Comparison of ENCODE assay signal across 11 cellular contexts in genomic region chr20:62236997-62237771, GRCh38. TPM values are rescaled to one million over a fixed set of nuclear protein-coding genes. Genes with fewer than 3 reads are reported as not detected.
DNase-seq lines count a peak whose midpoint lies in the region; ATAC-seq, FAIRE-seq and TF ChIP-seq lines count a peak whose summit lies in the region.
"Had no signal": no experiment of that assay in that cellular context is flagged by ENCODE, and none has a peak within 500 bp of the region (broad histone marks: within the 10 kb centered on the region; RNA-seq: fewer than 3 reads in every experiment).

No MANE protein-coding gene starts in this region.

- H3K36me3 Mint-ChIP-seq in CD4-positive, alpha-beta memory T cell: peaks cover 8 to 10% of the 10 kb centered on the region in 2 donors

- peak overlapping the region in 7 of 8 donors; percentile 71 to 88 (median 78) for H3K4me3 Mint-ChIP-seq in CD4-positive, alpha-beta memory T cell

- CTCF ChIA-PET in CD4-positive, alpha-beta memory T cell (lab: Charles Lee; ENCODE audit: partially characterized antibody): no interaction called here

- no peak for TF ChIP-seq CTCF in MM.1S (IDR thresholded peaks at IDR 0.05; ENCODE audit: low read length)
- TF ChIP-seq CTCF in osteoblast (IDR thresholded peaks at IDR 0.05; ENCODE audit: extremely low read depth, low read depth, low read length): no peak

- no peak for FAIRE-seq in HTR-8/SVneo (lab: Jason Lieb, UNC)

- peak overlapping the region; percentile 69 for H3K27ac ChIP-seq in CD4-positive, alpha-beta memory T cell (ENCODE audit: low read depth, low read length)
- no peak overlapping the region for H3K27ac ChIP-seq in MM.1S (ENCODE audit: low read length)
- peak overlapping the region; percentile 51 for H3K27ac ChIP-seq in effector memory CD4-positive, alpha-beta T cell (ENCODE audit: insufficient read depth, low read length, poor library complexity, severe bottlenecking)
- H3K27ac ChIP-seq in osteoblast (ENCODE audit: low read depth, low read length): no peak overlapping the region
- H3K27ac ChIP-seq: brain microvascular endothelial cell had no signal

- H4K20me1 ChIP-seq in MM.1S (ENCODE audit: insufficient read depth, low read length) (no peaks in the 10 kb centered on the region), osteoblast (ENCODE audit: insufficient read depth, low read length) (peaks cover 28% of the 10 kb centered on the region)

- peaks cover 22 to 43% (median 32%) of the 10 kb centered on the region in 4 donors for H3K4me1 Mint-ChIP-seq in CD4-positive, alpha-beta memory T cell

- no peaks in the 10 kb centered on the region for H3K9me2 ChIP-seq in MM.1S (replicated peaks; ENCODE audit: insufficient read depth, low read length)

- no peaks in the 10 kb centered on the region for H3F3A ChIP-seq in MM.1S (ENCODE audit: insufficient read depth, low read length)

- no peaks in the 10 kb centered on the region for H3K27me3 ChIP-seq in CD4-positive, alpha-beta memory T cell (ENCODE audit: insufficient read depth, low read length)
- peaks cover 34% of the 10 kb centered on the region for H3K27me3 ChIP-seq in MM.1S (replicated peaks; ENCODE audit: insufficient read depth, low read length)
- H3K27me3 ChIP-seq in effector memory CD4-positive, alpha-beta T cell (replicated peaks; ENCODE audit: control insufficient read depth, insufficient read depth, low read length, poor library complexity, severe bottlenecking): no peaks in the 10 kb centered on the region
- H3K27me3 ChIP-seq in osteoblast (ENCODE audit: insufficient read depth, low read length): no peaks in the 10 kb centered on the region
- H3K27me3 ChIP-seq: brain microvascular endothelial cell had no signal

- peaks cover 0 to 7% of the 10 kb centered on the region in 2 donors for H3K27me3 Mint-ChIP-seq in CD4-positive, alpha-beta memory T cell

- H3K9me3 ChIP-seq in CD4-positive, alpha-beta memory T cell (ENCODE audit: control insufficient read depth in 1 of 2, low read length in 2 of 2): no peaks in the 10 kb centered on the region
- no peaks in the 10 kb centered on the region for H3K9me3 ChIP-seq in MM.1S (replicated peaks; ENCODE audit: insufficient read depth, low read length)
- H3K9me3 ChIP-seq in effector memory CD4-positive, alpha-beta T cell (ENCODE audit: control insufficient read depth, low read length): no peaks in the 10 kb centered on the region
- no peaks in the 10 kb centered on the region for H3K9me3 ChIP-seq in osteoblast (ENCODE audit: low read depth, low read length)
- H3K9me3 ChIP-seq: gastroesophageal sphincter had no signal

- POLR2A ChIA-PET in CD4-positive, alpha-beta memory T cell (lab: Charles Lee; ENCODE audit: partially characterized antibody): interaction anchor here (1.0 to 2.1 kb wide), 5 partner anchors 54 to 171 kb away, joined by 3 to 10 read pairs (median 5); partner anchors contain the start of genes ADRM1, MTG2, RPS21 and TAF4

- no peaks in the 10 kb centered on the region for H3K36me3 ChIP-seq in CD4-positive, alpha-beta memory T cell (ENCODE audit: insufficient read depth, low read length)
- no peaks in the 10 kb centered on the region for H3K36me3 ChIP-seq in MM.1S (replicated peaks; ENCODE audit: insufficient read depth, low read length)
- H3K36me3 ChIP-seq in effector memory CD4-positive, alpha-beta T cell (ENCODE audit: control insufficient read depth, insufficient read depth, low read length): peaks cover under 1% of the 10 kb centered on the region
- peaks cover 9% of the 10 kb centered on the region for H3K36me3 ChIP-seq in osteoblast (ENCODE audit: insufficient read depth, low read length)
- H3K36me3 ChIP-seq: brain microvascular endothelial cell had no signal

- peaks cover 35% of the 10 kb centered on the region for H3K79me2 ChIP-seq in MM.1S (ENCODE audit: low read length)
- peaks cover 36% of the 10 kb centered on the region for H3K79me2 ChIP-seq in osteoblast (ENCODE audit: insufficient read depth, low read length)

- H3K9ac ChIP-seq in MM.1S (ENCODE audit: low read length): 0 out of 2 replicates have a peak overlapping the region, but pooled peaks have one; percentile 6

- peak overlapping the region; percentile 67 for H2AFZ ChIP-seq in MM.1S (ENCODE audit: low read length)
- H2AFZ ChIP-seq in osteoblast (ENCODE audit: low read length): no peak overlapping the region

- DNase-seq in CD4-positive, alpha-beta memory T cell: peak in 1 of 5 donors; percentile 30
- no peak for DNase-seq in MM.1S
- no peak for DNase-seq in effector memory CD4-positive, alpha-beta T cell
- DNase-seq in osteoblast (ENCODE audit: insufficient read length, low spot score, missing footprints): no peak
- DNase-seq in HTR-8/SVneo (ENCODE audit: insufficient read length, low spot score): no peak
- DNase-seq in activated gamma-delta T cell treated with Interleukin-2 at 50 U/mL for 16 hours: no peak
- DNase-seq in GM19238 (ENCODE audit: insufficient read length, low spot score): no peak

- no peak for ATAC-seq in HG03139 (IDR thresholded peaks at IDR 0.05; ENCODE audit: unreplicated experiment)

- intact Hi-C loops in CD4-positive, alpha-beta memory T cell (cut with micrococcal nuclease): loop anchor here (5.0 kb wide), 1 partner anchor 170 kb away; the partner anchor contains the start of gene TAF4

- H3K4me2 ChIP-seq in MM.1S (ENCODE audit: low read depth, low read length) (peak overlapping the region; percentile 81; the same call in 1 of the 2 replicates), osteoblast (ENCODE audit: insufficient read depth, low read length) (peak overlapping the region; percentile 94)

- H3K9me3 Mint-ChIP-seq in CD4-positive, alpha-beta memory T cell: no peaks in the 10 kb centered on the region

- H3K4me1 ChIP-seq in CD4-positive, alpha-beta memory T cell (ENCODE audit: insufficient read depth, low read length): peaks cover 33% of the 10 kb centered on the region
- H3K4me1 ChIP-seq in MM.1S (ENCODE audit: low read length) (peaks cover 9% of the 10 kb centered on the region; the same call in 1 of the 2 replicates), osteoblast (ENCODE audit: insufficient read depth, low read length) (peaks cover 3% of the 10 kb centered on the region)
- H3K4me1 ChIP-seq in effector memory CD4-positive, alpha-beta T cell (ENCODE audit: control insufficient read depth, insufficient read depth, low read length, poor library complexity, severe bottlenecking): peaks cover 8% of the 10 kb centered on the region

- H3K4me3 ChIP-seq in CD4-positive, alpha-beta memory T cell (ENCODE audit: low read length in 2 of 2): peak overlapping the region in 1 of 2 donors; percentile 6
- peak overlapping the region; percentile 39; the same call in 1 of the 2 replicates for H3K4me3 ChIP-seq in MM.1S (ENCODE audit: low read length)
- H3K4me3 ChIP-seq in effector memory CD4-positive, alpha-beta T cell (ENCODE audit: insufficient read depth, low read depth, low read length, poor library complexity, severe bottlenecking): no peak overlapping the region
- H3K4me3 ChIP-seq in osteoblast (ENCODE audit: insufficient read depth, low read length): peak overlapping the region; percentile 83

- peak overlapping the region in 6 of 7 donors; percentile 84 to 97 (median 94) for H3K27ac Mint-ChIP-seq in CD4-positive, alpha-beta memory T cell

RNA-seq across cellular contexts. Expression of gene OSBPL2, which starts 1.1 kb away (rescaled TPM):
- total RNA-seq in CD4-positive, alpha-beta memory T cell: 10 to 100 TPM; 76.2 to 84.4 TPM
- polyA plus RNA-seq in CD4-positive, alpha-beta memory T cell: 10 to 100 TPM; 14.8 to 22.0 TPM
- total RNA-seq in osteoblast: 35.8 and 39.8 TPM in 2 replicates

RNA-seq across cellular contexts. Expression of gene HRH3, which starts 17.1 kb away (rescaled TPM):
- total RNA-seq in CD4-positive, alpha-beta memory T cell: not detected
- not detected for polyA plus RNA-seq in CD4-positive, alpha-beta memory T cell
- not detected in 2 replicates for total RNA-seq in osteoblast
- total RNA-seq: gastroesophageal sphincter, LHCN-M2 had no signal

RNA-seq across cellular contexts. Expression of gene MTG2, which starts 54.4 kb away (rescaled TPM):
- 10 to 100 TPM; 48.5 to 50.7 TPM for total RNA-seq in CD4-positive, alpha-beta memory T cell
- polyA plus RNA-seq in CD4-positive, alpha-beta memory T cell: 10 to 100 TPM; 15.9 to 23.9 TPM
- 22.1 and 25.0 TPM in 2 replicates for total RNA-seq in osteoblast

Comparison
In these comparisons a context has a peak if more than half of its experiments do, and no peak if none do; other contexts are left out.
1. H3K27ac ChIP-seq: peak in CD4-positive, alpha-beta memory T cell (single experiment) and effector memory CD4-positive, alpha-beta T cell (single experiment); none in MM.1S (single experiment) and osteoblast (single experiment).